1 cellular context compared by ENCODE assay signal in genomic region chr3:47421741-47422649, GRCh38.
TF ChIP-seq lines count a peak whose summit lies in the region.

No MANE protein-coding gene starts in this region.

TF ChIP-seq in WTC11, 78 proteins besides CTCF, POLR2A, EP300 and RAD21 (continued from another document):
- TF ChIP-seq AFF4 (CRISPR knock-in tag; IDR thresholded peaks at IDR 0.05; ENCODE audit: borderline replicate concordance): no peak
- TF ChIP-seq ETV6 (CRISPR knock-in tag; IDR thresholded peaks at IDR 0.05): no peak
- TF ChIP-seq CDX4 (CRISPR knock-in tag; IDR thresholded peaks at IDR 0.05; ENCODE audit: borderline replicate concordance): no peak
